Comparison of ENCODE assay signal across 12 cellular contexts in genomic region chr4:48331577-48332340, GRCh38. TPM values are rescaled to one million over a fixed set of nuclear protein-coding genes. Genes with fewer than 3 reads are reported as not detected.
DNase-seq lines count a peak whose midpoint lies in the region; ATAC-seq and TF ChIP-seq lines count a peak whose summit lies in the region.
"Had no signal": no experiment of that assay in that cellular context is flagged by ENCODE, and none has a peak within 500 bp of the region (broad histone marks: within the 10 kb centered on the region; RNA-seq: fewer than 3 reads in every experiment).

No MANE protein-coding gene starts in this region.

- CTCF ChIA-PET in MCF 10A (lab: Yijun Ruan, JAX), result interaction anchor here (1.0 kb wide), 1 partner anchor 12 kb away, joined by 3 read pairs; no protein-coding TSS in a partner anchor

- H3K27me3 ChIP-seq in breast epithelium (no peaks in the 10 kb centered on the region), upper lobe of right lung (no peaks in the 10 kb centered on the region)

- BruUV-seq in MCF 10A (replicated peaks; lab: Mats Ljungman, UMichigan), result no TSS peak

- no peak for TF ChIP-seq CTCF in MCF 10A (IDR thresholded peaks at IDR 0.05; ENCODE audit: unreplicated experiment)
- no peak for TF ChIP-seq CTCF in breast epithelium (IDR thresholded peaks at IDR 0.05)
- TF ChIP-seq CTCF in upper lobe of right lung (IDR thresholded peaks at IDR 0.05), result no peak

- peak overlapping the region; percentile 80 for H3K27ac Mint-ChIP-seq in MCF 10A (ENCODE audit: low read depth, unreplicated experiment)
- H3K27ac Mint-ChIP-seq: activated T-helper 1 cell treated with anti-CD3 and anti-CD28 coated beads, Interleukin-12 subunit alpha, Interleukin-12 subunit beta, Interleukin-2, Interleukin-4 antibody, amounts not matched to agents 30 ng/mL and 10 ng/mL and 1 ng/mL, durations not matched to agents 14 hours and 24 hours and 36 hours; IgD-negative memory B cell had no signal

- H3K9me3 Mint-ChIP-seq in MCF 10A (ENCODE audit: unreplicated experiment), result no peaks in the 10 kb centered on the region
- H3K9me3 Mint-ChIP-seq: activated T-helper 1 cell treated with anti-CD3 and anti-CD28 coated beads, Interleukin-12 subunit alpha, Interleukin-12 subunit beta, Interleukin-2, Interleukin-4 antibody, amounts not matched to agents 30 ng/mL and 10 ng/mL and 1 ng/mL, durations not matched to agents 14 hours and 24 hours and 36 hours; IgD-negative memory B cell had no signal

- H3K4me1 Mint-ChIP-seq in MCF 10A (ENCODE audit: insufficient read depth, unreplicated experiment), result peaks cover 42% of the 10 kb centered on the region
- H3K4me1 Mint-ChIP-seq: IgD-negative memory B cell had no signal

- peak; percentile 70 for ATAC-seq in upper lobe of right lung
- ATAC-seq: Panc1 had no signal

- DNase-seq in MCF 10A (ENCODE audit: unreplicated experiment) (peak; percentile 61), breast epithelium (ENCODE audit: low spot score in 2 of 2) (no peak), astrocyte of the hippocampus (ENCODE audit: low read depth, low spot score) (peak; percentile 21), islet precursor cell (peak; percentile 81), upper lobe of right lung (no peak), NCI-H1048 (lab: John Stamatoyannopoulos, UW) (no peak), NCI-H128 (lab: John Stamatoyannopoulos, UW; ENCODE audit: unreplicated experiment) (no peak), NCI-H2227 treated with DMSO at 0.1 percent for 48 hours (lab: John Stamatoyannopoulos, UW) (no peak)
- DNase-seq: WERI-Rb-1 had no signal

- H3K36me3 ChIP-seq in breast epithelium, result no peaks in the 10 kb centered on the region
- no peaks in the 10 kb centered on the region for H3K36me3 ChIP-seq in upper lobe of right lung
- H3K36me3 ChIP-seq: WERI-Rb-1 had no signal

- H3K4me3 Mint-ChIP-seq in MCF 10A (ENCODE audit: unreplicated experiment), result no peak overlapping the region
- H3K4me3 Mint-ChIP-seq: activated T-helper 1 cell treated with anti-CD3 and anti-CD28 coated beads, Interleukin-12 subunit alpha, Interleukin-12 subunit beta, Interleukin-2, Interleukin-4 antibody, amounts not matched to agents 30 ng/mL and 10 ng/mL and 1 ng/mL, durations not matched to agents 14 hours and 24 hours and 36 hours; IgD-negative memory B cell had no signal

- H3K27me3 Mint-ChIP-seq in MCF 10A (ENCODE audit: insufficient read depth, unreplicated experiment), result no peaks in the 10 kb centered on the region

- intact Hi-C loops in MCF 10A (cut with micrococcal nuclease) (no loop called here), breast epithelium (cut with DNase I; ENCODE audit: low total_unique reads) (no loop called here), upper lobe of right lung (cut with DNase I) (no loop called here)

- POLR2A ChIA-PET in MCF 10A (lab: Yijun Ruan, JAX), result interaction anchor here (2.3 to 3.7 kb wide), 2 partner anchors 10 kb away, joined by 11 to 49 read pairs; partner anchors contain the start of gene SLAIN2

- H3K9me3 ChIP-seq in breast epithelium, result no peaks in the 10 kb centered on the region
- H3K9me3 ChIP-seq in upper lobe of right lung, result no peaks in the 10 kb centered on the region

- H3K4me1 ChIP-seq in breast epithelium (no peaks in the 10 kb centered on the region), upper lobe of right lung (no peaks in the 10 kb centered on the region)

- H3K27ac ChIP-seq in breast epithelium (no peak overlapping the region), upper lobe of right lung (no peak overlapping the region)
- H3K27ac ChIP-seq: WERI-Rb-1 had no signal

- H3K36me3 Mint-ChIP-seq in MCF 10A (ENCODE audit: insufficient read depth, unreplicated experiment), result no peaks in the 10 kb centered on the region

- TF ChIP-seq POLR2A in breast epithelium (IDR thresholded peaks at IDR 0.05), result no peak

- H3K4me3 ChIP-seq in breast epithelium (no peak overlapping the region), upper lobe of right lung (no peak overlapping the region)

RNA-seq across cellular contexts. Expression of gene SLAIN2, which starts 9.6 kb away (rescaled TPM):
- total RNA-seq in MCF 10A (2022) (74.0 and 81.6 TPM in 2 replicates), breast epithelium (10 to 100 TPM; 41.6 to 76.6 (median 76.5) TPM), upper lobe of right lung (94.3 TPM)

Comparison
In these comparisons a context has a peak if more than half of its experiments do, and no peak if none do; other contexts are left out.
1. DNase-seq: peak in MCF 10A (single experiment), astrocyte of the hippocampus (single experiment) and islet precursor cell (single experiment); none in breast epithelium (0 of 2), upper lobe of right lung (single experiment), NCI-H1048 (single experiment), NCI-H128 (single experiment) and NCI-H2227 treated with DMSO at 0.1 percent for 48 hours (single experiment).